In genomic region chr18:475202-475624, GRCh38 we compare ENCODE assay signal across 1 cellular context.
A peak's percentile ranks its signal among the peaks of the same experiment; 100 is the strongest.
TF ChIP-seq lines count a peak whose summit lies in the region.

No MANE protein-coding gene starts in this region.

TF ChIP-seq in SK-N-SH, 30 proteins besides CTCF, POLR2A, EP300 and RAD21 (continued from another document):
- 0 out of 2 replicates have a peak, but pooled peaks have one; percentile 18 for TF ChIP-seq ZBTB33 (IDR thresholded peaks at IDR 0.05; ENCODE audit: borderline replicate concordance, low read depth)
- TF ChIP-seq USF2 (IDR thresholded peaks at IDR 0.05; ENCODE audit: borderline replicate concordance, low read depth, low read length) = no peak
- TF ChIP-seq RXRA (IDR thresholded peaks at IDR 0.05; ENCODE audit: borderline replicate concordance, low read depth) = peak; percentile 59; the same call in 1 of the 2 replicates
- TF ChIP-seq PBX3 (IDR thresholded peaks at IDR 0.05) = peak; percentile 83
- peak; percentile 19; the same call in 1 of the 2 replicates for TF ChIP-seq SIN3A (IDR thresholded peaks at IDR 0.05; ENCODE audit: borderline replicate concordance, low read depth, low read length)
- TF ChIP-seq NFIC (IDR thresholded peaks at IDR 0.05; ENCODE audit: borderline replicate concordance) = peak; percentile 80
- peak; percentile 95 for TF ChIP-seq TEAD4 (IDR thresholded peaks at IDR 0.05; ENCODE audit: borderline replicate concordance, insufficient read depth)
- TF ChIP-seq REST (IDR thresholded peaks at IDR 0.05; ENCODE audit: low read depth, low read length) = peak; percentile 81
- peak; percentile 85 for TF ChIP-seq TCF12 (IDR thresholded peaks at IDR 0.05)
- no peak for TF ChIP-seq CHD2 (IDR thresholded peaks at IDR 0.05; ENCODE audit: low read length, partially characterized antibody)
- no peak for TF ChIP-seq ELF1 (IDR thresholded peaks at IDR 0.05)
